In the genomic region with DNA sequence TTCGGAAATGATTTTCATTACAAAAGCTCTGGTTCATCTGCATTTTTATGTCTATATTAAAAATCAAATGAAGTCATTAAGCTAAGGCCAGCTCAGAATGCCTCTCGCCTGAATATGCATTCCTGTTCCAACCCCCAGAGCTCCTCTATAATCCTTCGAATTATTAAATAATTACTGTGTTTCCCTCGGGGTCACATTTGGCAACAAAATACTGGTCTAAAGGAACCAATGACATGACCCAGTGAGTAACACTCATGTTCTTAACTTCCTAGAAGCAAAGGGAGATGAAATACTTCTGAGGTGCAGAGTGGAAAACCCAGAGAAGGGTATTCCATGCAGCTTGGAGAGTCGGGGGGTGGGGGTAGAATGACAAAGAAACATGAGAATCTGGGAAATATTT, we compare ENCODE assay signal across 2 cellular contexts.
TF ChIP-seq lines count a peak whose summit lies in the region.

No MANE protein-coding gene starts in this region.

TF ChIP-seq in HepG2, 621 proteins besides CTCF, POLR2A, EP300 and RAD21 (continued from another document):
- no peak for TF ChIP-seq ZBTB10 (CRISPR knock-in tag; IDR thresholded peaks at IDR 0.05; ENCODE audit: borderline replicate concordance)
- no peak for TF ChIP-seq ZNF567 (CRISPR knock-in tag; IDR thresholded peaks at IDR 0.05; ENCODE audit: borderline replicate concordance)
- no peak for TF ChIP-seq AGO1 (IDR thresholded peaks at IDR 0.05; ENCODE audit: low read depth, low read length, poor library complexity, severe bottlenecking)
- no peak for TF ChIP-seq IRF1 (CRISPR knock-in tag; IDR thresholded peaks at IDR 0.05; ENCODE audit: low read depth)

TF ChIP-seq in neural cell, 6 proteins besides CTCF, POLR2A, EP300 and RAD21 (continued from another document):
- TF ChIP-seq, protein P1, sequence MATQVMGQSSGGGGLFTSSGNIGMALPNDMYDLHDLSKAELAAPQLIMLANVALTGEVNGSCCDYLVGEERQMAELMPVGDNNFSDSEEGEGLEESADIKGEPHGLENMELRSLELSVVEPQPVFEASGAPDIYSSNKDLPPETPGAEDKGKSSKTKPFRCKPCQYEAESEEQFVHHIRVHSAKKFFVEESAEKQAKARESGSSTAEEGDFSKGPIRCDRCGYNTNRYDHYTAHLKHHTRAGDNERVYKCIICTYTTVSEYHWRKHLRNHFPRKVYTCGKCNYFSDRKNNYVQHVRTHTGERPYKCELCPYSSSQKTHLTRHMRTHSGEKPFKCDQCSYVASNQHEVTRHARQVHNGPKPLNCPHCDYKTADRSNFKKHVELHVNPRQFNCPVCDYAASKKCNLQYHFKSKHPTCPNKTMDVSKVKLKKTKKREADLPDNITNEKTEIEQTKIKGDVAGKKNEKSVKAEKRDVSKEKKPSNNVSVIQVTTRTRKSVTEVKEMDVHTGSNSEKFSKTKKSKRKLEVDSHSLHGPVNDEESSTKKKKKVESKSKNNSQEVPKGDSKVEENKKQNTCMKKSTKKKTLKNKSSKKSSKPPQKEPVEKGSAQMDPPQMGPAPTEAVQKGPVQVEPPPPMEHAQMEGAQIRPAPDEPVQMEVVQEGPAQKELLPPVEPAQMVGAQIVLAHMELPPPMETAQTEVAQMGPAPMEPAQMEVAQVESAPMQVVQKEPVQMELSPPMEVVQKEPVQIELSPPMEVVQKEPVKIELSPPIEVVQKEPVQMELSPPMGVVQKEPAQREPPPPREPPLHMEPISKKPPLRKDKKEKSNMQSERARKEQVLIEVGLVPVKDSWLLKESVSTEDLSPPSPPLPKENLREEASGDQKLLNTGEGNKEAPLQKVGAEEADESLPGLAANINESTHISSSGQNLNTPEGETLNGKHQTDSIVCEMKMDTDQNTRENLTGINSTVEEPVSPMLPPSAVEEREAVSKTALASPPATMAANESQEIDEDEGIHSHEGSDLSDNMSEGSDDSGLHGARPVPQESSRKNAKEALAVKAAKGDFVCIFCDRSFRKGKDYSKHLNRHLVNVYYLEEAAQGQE (IDR thresholded peaks at IDR 0.05; ENCODE audit: borderline replicate concordance) = no peak
TF ChIP-seq in neural cell: peak in this region for 0.
